ENCODE assay signal across 21 cellular contexts in genomic region chr9:134489621-134490380, GRCh38.
DNase-seq lines count a peak whose midpoint lies in the region; ATAC-seq, FAIRE-seq and TF ChIP-seq lines count a peak whose summit lies in the region.
"Had no signal": no experiment of that assay in that cellular context is flagged by ENCODE, and none has a peak within 500 bp of the region (broad histone marks: within the 10 kb centered on the region; RNA-seq: fewer than 3 reads in every experiment).

No MANE protein-coding gene starts in this region.

- H3K4me1 Mint-ChIP-seq in CD4-positive, alpha-beta memory T cell, result no peaks in the 10 kb centered on the region

- dilution Hi-C loops in IMR-90 (cut with HindIII; ENCODE audit: low sequenced_read_pairs, unreplicated experiment), result no loop called here

- no peaks in the 10 kb centered on the region for H4K20me1 ChIP-seq in BLaER1 treated with 17β-estradiol and CSF1 and Interleukin-3, amounts not matched to agents 10 nM and 100 nM
- no peaks in the 10 kb centered on the region for H4K20me1 ChIP-seq in IMR-90 (ENCODE audit: insufficient read depth, low read length)

- ATAC-seq in IMR-90 (ENCODE audit: low read depth), result no peak
- no peak for ATAC-seq in sciatic nerve
- no peak for ATAC-seq in mucosa of descending colon
- ATAC-seq in esophagus mucosa, result no peak
- ATAC-seq: GM12878 had no signal

- H3K14ac ChIP-seq in IMR-90 (replicated peaks; ENCODE audit: low read depth, low read length), result no peak overlapping the region

- H3K9ac ChIP-seq in BLaER1 treated with 17β-estradiol and CSF1 and Interleukin-3, amounts not matched to agents 10 nM and 100 nM, result no peak overlapping the region
- no peak overlapping the region for H3K9ac ChIP-seq in IMR-90 (ENCODE audit: low read depth, low read length)
- H3K9ac ChIP-seq in kidney (ENCODE audit: low read length in 2 of 2), result no peak overlapping the region

- H2BK120ac ChIP-seq in IMR-90 (ENCODE audit: low read depth, low read length), result no peak overlapping the region

- H3K79me1 ChIP-seq in IMR-90 (ENCODE audit: low read depth in 1 of 2, low read length in 2 of 2), result no peaks in the 10 kb centered on the region

- no TSS peak for BruUV-seq in IMR-90 (replicated peaks; lab: Mats Ljungman, UMichigan)

- 87% methylated on average over 3 of the region's 13 CpGs; no CpG with 5 or more reads in 1 of the 2 experiments for WGBS in IMR-90 (ENCODE audit: extremely low coverage in 2 of 2, insufficient read length in 1 of 2), 2 experiments

- no peak overlapping the region for H3K4me3 ChIP-seq in BLaER1 treated with 17β-estradiol and CSF1 and Interleukin-3, amounts not matched to agents 10 nM and 100 nM
- H3K4me3 ChIP-seq in IMR-90 (ENCODE audit: insufficient read depth, low read depth, low read length) (no peak overlapping the region), kidney (ENCODE audit: low read length in 2 of 2) (no peak overlapping the region), mucosa of descending colon (no peak overlapping the region)
- no peak overlapping the region for H3K4me3 ChIP-seq in CD4-positive, alpha-beta memory T cell (ENCODE audit: low read length in 2 of 2)
- H3K4me3 ChIP-seq: GM12878, SJCRH30 had no signal

- FAIRE-seq in kidney (lab: Jason Lieb, UNC) (no peak), frontal cortex (lab: Jason Lieb, UNC) (no peak)
- FAIRE-seq: GM12878, GM18507 had no signal

- peaks cover 41 to 100% (median 100%) of the 10 kb centered on the region in 10 experiments for H3K4me1 ChIP-seq in BLaER1 treated with 17β-estradiol and CSF1 and Interleukin-3, amounts not matched to agents 10 nM and 100 nM
- H3K4me1 ChIP-seq in IMR-90 (ENCODE audit: control insufficient read depth, insufficient read depth, low read length) (peaks cover 12% of the 10 kb centered on the region; the same call in 1 of the 2 replicates), kidney (ENCODE audit: control insufficient read depth in 1 of 2, insufficient read depth in 1 of 2, low read depth in 1 of 2, low read length in 2 of 2) (no peaks in the 10 kb centered on the region), mucosa of descending colon (ENCODE audit: low read depth) (no peaks in the 10 kb centered on the region)
- H3K4me1 ChIP-seq in CD4-positive, alpha-beta memory T cell (ENCODE audit: insufficient read depth, low read length), result no peaks in the 10 kb centered on the region

- 0 out of 2 replicates have a peak overlapping the region, but pooled peaks have one; percentile 1 for H2BK20ac ChIP-seq in IMR-90 (ENCODE audit: low read depth, low read length)

- no peak overlapping the region for H3K56ac ChIP-seq in IMR-90 (ENCODE audit: extremely low read depth, insufficient read depth, low read length)

- POLR2A ChIA-PET in IMR-90 (lab: Charles Lee; ENCODE audit: unreplicated experiment), result no interaction called here
- POLR2A ChIA-PET in CD4-positive, alpha-beta memory T cell (lab: Charles Lee; ENCODE audit: partially characterized antibody), result no interaction called here

- H4K8ac ChIP-seq in IMR-90 (ENCODE audit: low read depth in 2 of 2, low read length in 2 of 2), result no peak overlapping the region

- no peak overlapping the region for H4K5ac ChIP-seq in IMR-90 (ENCODE audit: low read depth, low read length)

- H3K36me3 Mint-ChIP-seq in CD4-positive, alpha-beta memory T cell, result no peaks in the 10 kb centered on the region

- CTCF ChIA-PET in IMR-90 (lab: Yijun Ruan, JAX), result no interaction called here
- CTCF ChIA-PET in CD4-positive, alpha-beta memory T cell (lab: Charles Lee; ENCODE audit: partially characterized antibody), result no interaction called here

- intact Hi-C loops in IMR-90 (cut with micrococcal nuclease), result no loop called here
- intact Hi-C loops in kidney (cut with DNase I), result no loop called here
- intact Hi-C loops in sciatic nerve (cut with DNase I), result no loop called here
- intact Hi-C loops in mucosa of descending colon (cut with DNase I, micrococcal nuclease), result no loop called here
- intact Hi-C loops in CD4-positive, alpha-beta memory T cell (cut with micrococcal nuclease), result no loop called here

- peaks cover 0 to 43% (median 0%) of the 10 kb centered on the region in 11 experiments; a peak in 6 of 22 replicates for H3K27me3 ChIP-seq in BLaER1 treated with 17β-estradiol and CSF1 and Interleukin-3, amounts not matched to agents 10 nM and 100 nM
- H3K27me3 ChIP-seq in IMR-90 (ENCODE audit: control insufficient read depth, insufficient read depth, low read length), result peaks cover 5% of the 10 kb centered on the region
- no peaks in the 10 kb centered on the region for H3K27me3 ChIP-seq in CD4-positive, alpha-beta memory T cell (ENCODE audit: insufficient read depth, low read length)

- no peak overlapping the region for H3K4ac ChIP-seq in IMR-90 (ENCODE audit: low read depth, low read length)

- H4K91ac ChIP-seq in IMR-90 (ENCODE audit: insufficient read depth, low read depth, low read length), result no peak overlapping the region

- peak overlapping the region; percentile 35; the same call in 1 of the 2 replicates for H2AK5ac ChIP-seq in IMR-90 (ENCODE audit: low read depth, low read length)

- in situ Hi-C loops in IMR-90 (cut with MboI; ENCODE audit: low sequenced_read_pairs), result no loop called here

- H3K27ac ChIP-seq in BLaER1 treated with 17β-estradiol and CSF1 and Interleukin-3, amounts not matched to agents 10 nM and 100 nM, result peak overlapping the region in 3 of 11 experiments; percentile 93 to 95 (median 94); a peak in 6 of 22 replicates
- no peak overlapping the region for H3K27ac ChIP-seq in IMR-90 (ENCODE audit: insufficient read depth, low read length)
- H3K27ac ChIP-seq in kidney (ENCODE audit: low read depth in 2 of 2, low read length in 2 of 2), result no peak overlapping the region
- no peak overlapping the region for H3K27ac ChIP-seq in CD4-positive, alpha-beta memory T cell (ENCODE audit: low read depth, low read length)
- H3K27ac ChIP-seq: HL-60, SJCRH30 had no signal

- TF ChIP-seq RAD21 in IMR-90 (IDR thresholded peaks at IDR 0.05; ENCODE audit: low read length), result no peak

- peaks cover 0 to 12% (median 0%) of the 10 kb centered on the region in 11 experiments; a peak in 6 of 22 replicates for H3K9me3 ChIP-seq in BLaER1 treated with 17β-estradiol and CSF1 and Interleukin-3, amounts not matched to agents 10 nM and 100 nM (replicated peaks in 1 of 11)
- H3K9me3 ChIP-seq in IMR-90 (ENCODE audit: control insufficient read depth, insufficient read depth, low read length), result no peaks in the 10 kb centered on the region
- H3K9me3 ChIP-seq in kidney (ENCODE audit: control insufficient read depth in 1 of 2, low read length in 2 of 2), result no peaks in the 10 kb centered on the region
- H3K9me3 ChIP-seq in mucosa of descending colon, result no peaks in the 10 kb centered on the region
- no peaks in the 10 kb centered on the region for H3K9me3 ChIP-seq in CD4-positive, alpha-beta memory T cell (ENCODE audit: control insufficient read depth in 1 of 2, low read length in 2 of 2)
- H3K9me3 ChIP-seq: SJCRH30 had no signal

- no peak overlapping the region for H3K18ac ChIP-seq in IMR-90 (ENCODE audit: low read depth, low read length)

- H3K4me3 Mint-ChIP-seq in CD4-positive, alpha-beta memory T cell, result no peak overlapping the region

- H2AK9ac ChIP-seq in IMR-90 (replicated peaks; ENCODE audit: low read depth, low read length, poor library complexity), result peak overlapping the region; percentile 58

- no peak overlapping the region for H3K23ac ChIP-seq in IMR-90 (ENCODE audit: low read depth, low read length)

- TF ChIP-seq CTCF in IMR-90 (conservative IDR thresholded peaks at IDR 0.05; ENCODE audit: low read depth, low read length) (no peak), kidney (IDR thresholded peaks at IDR 0.05; ENCODE audit: borderline replicate concordance, extremely low read depth, insufficient read depth) (no peak), mucosa of descending colon (IDR thresholded peaks at IDR 0.05) (no peak)

- no peaks in the 10 kb centered on the region for H3K36me3 ChIP-seq in BLaER1 treated with 17β-estradiol and CSF1 and Interleukin-3, amounts not matched to agents 10 nM and 100 nM
- no peaks in the 10 kb centered on the region for H3K36me3 ChIP-seq in IMR-90 (ENCODE audit: control insufficient read depth, insufficient read depth, low read length)
- no peaks in the 10 kb centered on the region for H3K36me3 ChIP-seq in kidney (ENCODE audit: control insufficient read depth in 1 of 2, insufficient read depth in 2 of 2, low read length in 2 of 2)
- H3K36me3 ChIP-seq in mucosa of descending colon (ENCODE audit: low read depth), result no peaks in the 10 kb centered on the region
- no peaks in the 10 kb centered on the region for H3K36me3 ChIP-seq in CD4-positive, alpha-beta memory T cell (ENCODE audit: insufficient read depth, low read length)
- H3K36me3 ChIP-seq: SJCRH30 had no signal

- no peaks in the 10 kb centered on the region for H3K9me1 ChIP-seq in IMR-90 (ENCODE audit: insufficient read depth, low read length)

- H3K27me3 Mint-ChIP-seq in CD4-positive, alpha-beta memory T cell, result peaks cover 2 to 11% of the 10 kb centered on the region in 2 donors

- no peak overlapping the region; the same call in 2 of the 3 replicates for H2BK15ac ChIP-seq in IMR-90 (ENCODE audit: low read depth, low read length)

- no peak overlapping the region for H2AFZ ChIP-seq in IMR-90 (replicated peaks; ENCODE audit: low read length, poor library complexity)

- TF ChIP-seq POLR2A in IMR-90 (IDR thresholded peaks at IDR 0.05; ENCODE audit: low read depth, low read length), result no peak

- H3K9me3 Mint-ChIP-seq in CD4-positive, alpha-beta memory T cell, result no peaks in the 10 kb centered on the region

- H3K27ac Mint-ChIP-seq in CD4-positive, alpha-beta memory T cell, result no peak overlapping the region

- DNase-seq in IMR-90, result no peak
- DNase-seq in kidney, result peak; percentile 46
- DNase-seq in sciatic nerve (ENCODE audit: low spot score), result peak; percentile 41
- DNase-seq in mucosa of descending colon, result no peak
- no peak for DNase-seq in frontal cortex (ENCODE audit: low spot score in 2 of 2)
- no peak for DNase-seq in CD4-positive, alpha-beta memory T cell
- DNase-seq: ACHN, AML-193, EL, GM23248, HCEC 1CT, Karpas-422, NCI-H1417 treated with DMSO at 0.1 percent for 48 hours, NCI-H1930, NCI-H526, SJCRH30 had no signal

- H3K4me2 ChIP-seq in BLaER1 treated with 17β-estradiol and CSF1 and Interleukin-3, amounts not matched to agents 10 nM and 100 nM, result peak overlapping the region in 8 of 11 experiments; percentile 72 to 90 (median 82); a peak in 14 of 22 replicates
- H3K4me2 ChIP-seq in IMR-90 (ENCODE audit: low read depth, low read length), result no peak overlapping the region

- H2BK5ac ChIP-seq in IMR-90 (ENCODE audit: low read depth, low read length, poor library complexity, severe bottlenecking), result no peak overlapping the region

TF ChIP-seq in IMR-90, 13 proteins besides CTCF, POLR2A, EP300 and RAD21 (continues in another document):
- no peak for TF ChIP-seq MXI1 (IDR thresholded peaks at IDR 0.05; ENCODE audit: borderline replicate concordance, low read depth, low read length)
- TF ChIP-seq, protein P1, sequence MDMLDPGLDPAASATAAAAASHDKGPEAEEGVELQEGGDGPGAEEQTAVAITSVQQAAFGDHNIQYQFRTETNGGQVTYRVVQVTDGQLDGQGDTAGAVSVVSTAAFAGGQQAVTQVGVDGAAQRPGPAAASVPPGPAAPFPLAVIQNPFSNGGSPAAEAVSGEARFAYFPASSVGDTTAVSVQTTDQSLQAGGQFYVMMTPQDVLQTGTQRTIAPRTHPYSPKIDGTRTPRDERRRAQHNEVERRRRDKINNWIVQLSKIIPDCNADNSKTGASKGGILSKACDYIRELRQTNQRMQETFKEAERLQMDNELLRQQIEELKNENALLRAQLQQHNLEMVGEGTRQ (IDR thresholded peaks at IDR 0.05; ENCODE audit: low read depth, low read length), result no peak

Comparison
In these comparisons a context has a peak if more than half of its experiments do, and no peak if none do; other contexts are left out.
1. DNase-seq: peak in kidney (single experiment) and sciatic nerve (single experiment); none in IMR-90 (single experiment), mucosa of descending colon (0 of 3), frontal cortex (0 of 2) and CD4-positive, alpha-beta memory T cell (0 of 5).